ENCODE assay signal across 8 cellular contexts in the genomic region with DNA sequence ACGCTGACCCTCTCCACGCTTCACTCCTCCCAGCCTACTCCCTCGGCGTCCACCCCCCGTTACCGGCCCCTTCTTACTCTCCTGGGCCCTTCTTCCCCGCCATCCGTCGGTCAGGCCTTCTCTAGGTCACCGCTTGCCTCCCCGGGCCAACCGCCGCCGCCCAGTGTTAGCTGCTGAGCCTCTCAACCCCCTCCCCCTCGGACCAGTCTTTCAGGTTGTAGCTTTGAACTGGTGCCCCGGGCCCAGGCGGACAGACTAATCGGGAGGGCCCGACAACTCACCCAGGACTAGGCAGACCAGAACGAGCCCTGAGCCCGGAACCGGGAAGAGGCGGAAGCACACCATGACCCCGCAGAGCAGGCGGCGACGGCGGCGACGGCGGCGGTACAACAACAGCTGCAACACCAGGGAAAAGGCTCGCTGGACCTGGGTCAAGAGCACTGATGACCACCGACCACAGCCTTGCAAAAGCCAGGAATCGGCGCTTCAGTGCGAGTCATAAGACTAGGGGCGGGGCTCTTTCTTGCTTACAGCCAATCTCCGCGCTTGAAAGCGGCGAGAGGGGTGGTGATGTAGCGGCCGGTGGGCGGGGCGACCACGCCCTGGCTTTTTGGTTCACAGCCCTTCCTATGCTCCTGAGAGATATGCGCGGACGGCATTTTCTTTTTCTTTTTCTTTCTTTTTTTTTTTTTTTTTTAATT. TPM values are rescaled to one million over a fixed set of nuclear protein-coding genes. Genes with fewer than 3 reads are reported as not detected.
DNase-seq lines count a peak whose midpoint lies in the region; ATAC-seq, FAIRE-seq and TF ChIP-seq lines count a peak whose summit lies in the region.

A gene (minus strand): TSS at position 472 of the 701 bp plus-strand sequence. CDS start 127 bp downstream, at position 345.

- DNase-seq in DND-41, result peak; percentile 88
- DNase-seq in GM23248, result peak; percentile 95
- DNase-seq in Karpas-422, result peak; percentile 90
- peak; percentile 75 for DNase-seq in RCC 7860 (ENCODE audit: low spot score)
- peak; percentile 83 to 87 for DNase-seq in activated T-cell treated with anti-CD3 and anti-CD28 coated beads, Interleukin-2, amount 50 U/mL, for 72 hours
- DNase-seq in esophagus muscularis mucosa (ENCODE audit: extremely low spot score), result peak; percentile 95
- peak; percentile 95 for DNase-seq in myocyte (ENCODE audit: low read depth)
- DNase-seq in stimulated activated CD8-positive, alpha-beta memory T cell treated with anti-CD3 and anti-CD28 coated beads, Interleukin-7, amount 100 ng/mL, for 4 hours (ENCODE audit: low read depth in 2 of 2), result peak; percentile 66 to 72

- H3K27me3 Mint-ChIP-seq in activated T-cell treated with anti-CD3 and anti-CD28 coated beads, Interleukin-2, amount 50 U/mL, for 72 hours (ENCODE audit: low read depth), result no peaks in the 10 kb centered on the region

- H4K20me1 ChIP-seq in DND-41 (ENCODE audit: insufficient read depth, low read length) (peaks cover 13% of the 10 kb centered on the region; the same call in 1 of the 2 replicates), GM23248 (ENCODE audit: insufficient read depth) (no peaks in the 10 kb centered on the region), Karpas-422 (ENCODE audit: insufficient read depth, low read depth, low read length) (peaks cover 3% of the 10 kb centered on the region; the same call in 1 of the 2 replicates)

- H3K79me2 ChIP-seq in DND-41 (ENCODE audit: insufficient read depth, low read length), result peaks cover 52% of the 10 kb centered on the region
- H3K79me2 ChIP-seq in GM23248 (ENCODE audit: insufficient read depth), result peaks cover 47% of the 10 kb centered on the region
- H3K79me2 ChIP-seq in Karpas-422 (ENCODE audit: low read length), result peaks cover 36% of the 10 kb centered on the region

- peaks cover 12% of the 10 kb centered on the region for H3K4me1 Mint-ChIP-seq in activated T-cell treated with anti-CD3 and anti-CD28 coated beads, Interleukin-2, amount 50 U/mL, for 72 hours (ENCODE audit: low read depth)

- ATAC-seq in DND-41 (ENCODE audit: insufficient read depth, low read depth), result peak; percentile 98
- peak; percentile 97 to 98 for ATAC-seq in activated T-cell treated with anti-CD3 and anti-CD28 coated beads, Interleukin-2, amount 50 U/mL, for 72 hours (replicated peaks in 1 of 2)

- H3K27ac Mint-ChIP-seq in activated T-cell treated with anti-CD3 and anti-CD28 coated beads, Interleukin-2, amount 50 U/mL, for 72 hours, result peak within 1 kb of the TSS; percentile 84

- no peaks in the 10 kb centered on the region for H3K9me3 ChIP-seq in DND-41 (ENCODE audit: insufficient read depth, low read length, severe bottlenecking)
- H3K9me3 ChIP-seq in GM23248 (ENCODE audit: low read depth), result no peaks in the 10 kb centered on the region
- H3K9me3 ChIP-seq in Karpas-422 (ENCODE audit: low read length), result no peaks in the 10 kb centered on the region
- H3K9me3 ChIP-seq in esophagus muscularis mucosa, result no peaks in the 10 kb centered on the region

- H3K27me3 ChIP-seq in DND-41 (ENCODE audit: insufficient read depth, low read length, poor library complexity), result no peaks in the 10 kb centered on the region
- no peaks in the 10 kb centered on the region for H3K27me3 ChIP-seq in GM23248 (replicated peaks; ENCODE audit: insufficient read depth)
- H3K27me3 ChIP-seq in Karpas-422 (ENCODE audit: low read length), result no peaks in the 10 kb centered on the region
- no peaks in the 10 kb centered on the region for H3K27me3 ChIP-seq in esophagus muscularis mucosa

- H3K9ac ChIP-seq in DND-41 (ENCODE audit: low read depth, low read length), result peak within 1 kb of the TSS; percentile 87
- H3K9ac ChIP-seq in GM23248, result peak within 1 kb of the TSS; percentile 100
- H3K9ac ChIP-seq in Karpas-422 (ENCODE audit: low read length), result peak within 1 kb of the TSS; percentile 78

- intact Hi-C loops in esophagus muscularis mucosa (cut with DNase I), result loop anchor here (5.0 kb wide), 1 partner anchor 227 kb away; no protein-coding TSS in a partner anchor

- 1 to 3% methylated on average over 27 to 41 of the region's 50 CpGs for WGBS in GM23248 (ENCODE audit: low coverage in 1 of 2, low lambda C conversion rate in 2 of 2, missing lambda C conversion rate in 2 of 2), 2 experiments
- 34% methylated on average over 44 of the region's 50 CpGs for WGBS in esophagus muscularis mucosa

- peak; percentile 72 for TF ChIP-seq POLR2A in esophagus muscularis mucosa (IDR thresholded peaks at IDR 0.05; ENCODE audit: low read depth)

- peak within 1 kb of the TSS; percentile 88 to 92 for H3K4me3 Mint-ChIP-seq in activated T-cell treated with anti-CD3 and anti-CD28 coated beads, Interleukin-2, amount 50 U/mL, for 72 hours

- H3K4me2 ChIP-seq in DND-41 (ENCODE audit: insufficient read depth, low read length) (peak within 1 kb of the TSS; percentile 82), GM23248 (ENCODE audit: unreplicated experiment) (peak within 1 kb of the TSS; percentile 85), Karpas-422 (ENCODE audit: low read depth, low read length, poor library complexity, severe bottlenecking) (peak within 1 kb of the TSS; percentile 70)

- no peak for TF ChIP-seq EP300 in esophagus muscularis mucosa (IDR thresholded peaks at IDR 0.05)

- H3K9me2 ChIP-seq in GM23248 (ENCODE audit: insufficient read depth) (no peaks in the 10 kb centered on the region), Karpas-422 (replicated peaks; ENCODE audit: insufficient read depth, low read length) (no peaks in the 10 kb centered on the region)

- H3K4me3 ChIP-seq in DND-41 (ENCODE audit: low read depth in 1 of 2, low read length in 2 of 2) (peak within 1 kb of the TSS; percentile 71 to 73), GM23248 (peak within 1 kb of the TSS; percentile 97), Karpas-422 (ENCODE audit: low read length) (peak within 1 kb of the TSS; percentile 89), esophagus muscularis mucosa (peak within 1 kb of the TSS; percentile 57 to 79 (median 62))

- TF ChIP-seq CTCF in DND-41 (IDR thresholded peaks at IDR 0.05; ENCODE audit: borderline replicate concordance, extremely low read depth, low read length, poor library complexity, severe bottlenecking) (no peak), esophagus muscularis mucosa (IDR thresholded peaks at IDR 0.05) (no peak)

- H3K36me3 ChIP-seq in DND-41 (ENCODE audit: insufficient read depth, low read length) (no peaks in the 10 kb centered on the region), GM23248 (ENCODE audit: low read depth) (no peaks in the 10 kb centered on the region), Karpas-422 (ENCODE audit: insufficient read depth, low read length) (no peaks in the 10 kb centered on the region), esophagus muscularis mucosa (no peaks in the 10 kb centered on the region)

- H3F3A ChIP-seq in GM23248 (ENCODE audit: insufficient read depth), result no peaks in the 10 kb centered on the region

- peaks cover 0 to 4% of the 10 kb centered on the region in 2 donors for H3K36me3 Mint-ChIP-seq in activated T-cell treated with anti-CD3 and anti-CD28 coated beads, Interleukin-2, amount 50 U/mL, for 72 hours (ENCODE audit: insufficient read depth in 2 of 2)

- H3K9me3 Mint-ChIP-seq in activated T-cell treated with anti-CD3 and anti-CD28 coated beads, Interleukin-2, amount 50 U/mL, for 72 hours, result no peaks in the 10 kb centered on the region

- H3K4me1 ChIP-seq in DND-41 (ENCODE audit: insufficient read depth, low read length) (peaks cover 31% of the 10 kb centered on the region), GM23248 (ENCODE audit: insufficient read depth) (peaks cover 7% of the 10 kb centered on the region; the same call in 1 of the 2 replicates), Karpas-422 (ENCODE audit: low read length) (peaks cover 5% of the 10 kb centered on the region), esophagus muscularis mucosa (peaks cover 15 to 38% (median 21%) of the 10 kb centered on the region in 4 donors)

- in situ Hi-C loops in GM23248 (cut with MboI), result no loop called here

- H2AFZ ChIP-seq in DND-41 (ENCODE audit: low read depth, low read length) (peak within 1 kb of the TSS; percentile 71), GM23248 (peak within 1 kb of the TSS; percentile 86), Karpas-422 (ENCODE audit: low read length) (peak within 1 kb of the TSS; percentile 58; the same call in 1 of the 2 replicates)

- FAIRE-seq in RCC 7860 (lab: Jason Lieb, UNC), result peak; percentile 74

- peak within 1 kb of the TSS; percentile 95 for H3K27ac ChIP-seq in DND-41 (ENCODE audit: low read length)
- H3K27ac ChIP-seq in GM23248, result peak within 1 kb of the TSS; percentile 99
- no peak within 1 kb of the TSS for H3K27ac ChIP-seq in Karpas-422 (ENCODE audit: low read length)
- peak within 1 kb of the TSS; percentile 81 to 91 (median 90) for H3K27ac ChIP-seq in esophagus muscularis mucosa (replicated peaks in 1 of 4)

RNA-seq across cellular contexts. Expression of the gene that starts here (rescaled TPM):
- total RNA-seq in GM23248 (2014; rRNA removed; shearing (Covaris generic)), result 155 and 175 TPM in 2 replicates
- 275 TPM in 2 replicates for polyA plus RNA-seq in GM23248 (2016; fragmentation: Nextera tagmentation; extraction: Ambion mirVana)
- total RNA-seq in Karpas-422 (2014; rRNA removed; shearing (Covaris generic); ENCODE audit: low replicate concordance), result 13.7 and 46.1 TPM in 2 replicates
- total RNA-seq in activated T-cell treated with anti-CD3 and anti-CD28 coated beads, Interleukin-2, amount 50 U/mL, for 72 hours, result 10 to 100 TPM; 31.8 to 34.4 TPM
- total RNA-seq in esophagus muscularis mucosa, result 10 to 100 TPM; 57.3 to 81.2 (median 67.5) TPM
- total RNA-seq in myocyte, result 125 and 143 TPM in 2 replicates
- 127 TPM for polyA plus RNA-seq in myocyte (2012)
